ENCODE assay signal across 35 cellular contexts in the genomic region with DNA sequence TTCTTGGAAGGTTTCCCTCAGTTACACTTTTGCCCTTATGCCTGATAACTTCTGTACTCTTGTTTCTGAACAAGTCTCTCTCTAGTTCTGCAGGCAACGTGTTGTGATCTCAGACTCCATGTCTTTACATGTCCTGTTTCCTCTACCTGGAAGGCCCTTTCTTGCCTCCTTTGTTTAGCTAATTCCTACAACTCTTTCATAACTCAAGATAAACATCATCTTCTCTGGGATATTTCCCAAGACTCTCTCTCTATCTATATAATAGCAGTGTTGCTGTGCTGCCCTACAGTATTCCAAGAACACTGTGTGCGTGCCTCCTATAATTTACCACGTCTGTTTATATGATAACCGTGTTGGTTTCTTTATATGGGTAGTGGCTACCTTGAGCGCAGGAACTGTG. TPM values are rescaled to one million over a fixed set of nuclear protein-coding genes. Genes with fewer than 3 reads are reported as not detected.
"Had no signal": no experiment of that assay in that cellular context is flagged by ENCODE, and none has a peak within 500 bp of the region (broad histone marks: within the 10 kb centered on the region; RNA-seq: fewer than 3 reads in every experiment).

No MANE protein-coding gene starts in this region.

- H3K36me3 ChIP-seq: ascending aorta, MG63, Peyer's patch had no signal

- H3K27ac ChIP-seq: ascending aorta, Peyer's patch, VCaP had no signal

- H3K4me3 ChIP-seq: ascending aorta, K562, MG63, Peyer's patch had no signal

- H3K4me1 ChIP-seq: ascending aorta, Peyer's patch had no signal

- H3K9me3 Mint-ChIP-seq: activated CD8-positive, alpha-beta T cell treated with anti-CD3 and anti-CD28 coated beads for 36 hours; activated naive CD4-positive, alpha-beta T cell treated with anti-CD3 and anti-CD28 coated beads, Interleukin-2, amount 50 U/mL, for 24 hours; activated naive CD8-positive, alpha-beta T cell treated with anti-CD3 and anti-CD28 coated beads, Interleukin-2, amount 10 ng/mL, durations not matched to agents 7 days and 5 days; activated T-helper 2 cell treated with anti-CD3 and anti-CD28 coated beads, Interferon-gamma antibody, Interleukin-2, Interleukin-4, amounts not matched to agents 10 μg/mL and 5 μg/mL and 100 μg/mL, durations not matched to agents 14 hours and 24 hours and 36 hours had no signal

- H3K4me1 Mint-ChIP-seq: activated B cell treated with CpG ODN at 0.5 μM for 24 hours; activated naive CD4-positive, alpha-beta T cell treated with anti-CD3 and anti-CD28 coated beads, Interleukin-2, amount 50 U/mL, for 24 hours; activated naive CD8-positive, alpha-beta T cell treated with anti-CD3 and anti-CD28 coated beads, Interleukin-2, amount 10 ng/mL, durations not matched to agents 7 days and 5 days had no signal

- H3K27ac Mint-ChIP-seq: activated B cell treated with CpG ODN at 0.5 μM for 24 hours; activated CD8-positive, alpha-beta T cell treated with anti-CD3 and anti-CD28 coated beads for 36 hours; activated naive CD4-positive, alpha-beta T cell treated with anti-CD3 and anti-CD28 coated beads, Interleukin-2, amount 50 U/mL, for 24 hours; activated naive CD8-positive, alpha-beta T cell treated with anti-CD3 and anti-CD28 coated beads, Interleukin-2, amount 10 ng/mL, durations not matched to agents 7 days and 5 days; activated T-helper 2 cell treated with anti-CD3 and anti-CD28 coated beads, Interferon-gamma antibody, Interleukin-2, Interleukin-4, amounts not matched to agents 10 μg/mL and 5 μg/mL and 100 μg/mL, durations not matched to agents 14 hours and 24 hours and 36 hours had no signal

- H3K27me3 Mint-ChIP-seq: activated B cell treated with CpG ODN at 0.5 μM for 24 hours; activated CD8-positive, alpha-beta T cell treated with anti-CD3 and anti-CD28 coated beads for 36 hours; activated naive CD4-positive, alpha-beta T cell treated with anti-CD3 and anti-CD28 coated beads, Interleukin-2, amount 50 U/mL, for 24 hours; activated naive CD8-positive, alpha-beta T cell treated with anti-CD3 and anti-CD28 coated beads, Interleukin-2, amount 10 ng/mL, durations not matched to agents 7 days and 5 days had no signal

- DNase-seq: activated B cell treated with CpG ODN at 0.5 μM for 24 hours; activated CD4-positive, alpha-beta T cell treated with anti-CD3 and anti-CD28 coated beads for 1 hour; activated CD4-positive, alpha-beta T cell treated with anti-CD3 and anti-CD28 coated beads for 48 hours; activated CD8-positive, alpha-beta T cell treated with anti-CD3 and anti-CD28 coated beads for 36 hours; activated gamma-delta T cell; activated naive CD4-positive, alpha-beta T cell treated with Interleukin-2 at 50 U/mL for 16 hours; activated naive CD8-positive, alpha-beta T cell treated with anti-CD3 and anti-CD28 coated beads, Interleukin-2, amount 10 ng/mL, durations not matched to agents 7 days and 5 days; activated T-cell treated with anti-CD3 and anti-CD28 coated beads, Interleukin-2, amount 50 U/mL, for 1 hour; amygdala; caudate nucleus; cerebellar nuclear complex; MG63; NCI-H1048; NCI-H1105 treated with DMSO at 0.1 percent for 48 hours; NCI-H1436 treated with DMSO at 0.1 percent for 48 hours; NCI-H1694 treated with DMSO at 0.1 percent for 48 hours; NCI-H2029; NCI-H345; NCI-H510A; NCI-H526; NCI-H748 treated with DMSO at 0.1 percent for 48 hours; NK-92 treated with Interleukin-12 subunit alpha and Interleukin-12 subunit beta, amount 100 ng/mL, for 24 hours; PC-3; Peyer's patch; Right ventricle myocardium superior; RPMI8226; SW 1271; T-helper 1 cell; T-helper 2 cell; T-helper 9 cell had no signal

- H3K36me3 Mint-ChIP-seq: activated naive CD4-positive, alpha-beta T cell treated with anti-CD3 and anti-CD28 coated beads, Interleukin-2, amount 50 U/mL, for 24 hours; activated naive CD8-positive, alpha-beta T cell treated with anti-CD3 and anti-CD28 coated beads, Interleukin-2, amount 10 ng/mL, durations not matched to agents 7 days and 5 days had no signal

- ATAC-seq: activated CD8-positive, alpha-beta T cell treated with anti-CD3 and anti-CD28 coated beads for 36 hours; K562; PC-3 had no signal

- H3K9me3 ChIP-seq: ascending aorta, MG63, Peyer's patch had no signal

- H3K4me3 Mint-ChIP-seq: activated B cell treated with CpG ODN at 0.5 μM for 24 hours; activated CD8-positive, alpha-beta T cell treated with anti-CD3 and anti-CD28 coated beads for 36 hours; activated naive CD4-positive, alpha-beta T cell treated with anti-CD3 and anti-CD28 coated beads, Interleukin-2, amount 50 U/mL, for 24 hours; activated naive CD8-positive, alpha-beta T cell treated with anti-CD3 and anti-CD28 coated beads, Interleukin-2, amount 10 ng/mL, durations not matched to agents 7 days and 5 days had no signal

- H3K27me3 ChIP-seq: ascending aorta, MG63, Peyer's patch had no signal

RNA-seq across cellular contexts. Expression of a gene that starts 47.8 kb away (rescaled TPM):
- total RNA-seq: activated B cell treated with CpG ODN at 0.5 μM for 24 hours; activated T-helper 2 cell treated with anti-CD3 and anti-CD28 coated beads, Interferon-gamma antibody, Interleukin-2, Interleukin-4, amounts not matched to agents 10 μg/mL and 5 μg/mL and 100 μg/mL, durations not matched to agents 14 hours and 24 hours and 36 hours had no signal
